8 cellular contexts compared by ENCODE assay signal in the genomic region with DNA sequence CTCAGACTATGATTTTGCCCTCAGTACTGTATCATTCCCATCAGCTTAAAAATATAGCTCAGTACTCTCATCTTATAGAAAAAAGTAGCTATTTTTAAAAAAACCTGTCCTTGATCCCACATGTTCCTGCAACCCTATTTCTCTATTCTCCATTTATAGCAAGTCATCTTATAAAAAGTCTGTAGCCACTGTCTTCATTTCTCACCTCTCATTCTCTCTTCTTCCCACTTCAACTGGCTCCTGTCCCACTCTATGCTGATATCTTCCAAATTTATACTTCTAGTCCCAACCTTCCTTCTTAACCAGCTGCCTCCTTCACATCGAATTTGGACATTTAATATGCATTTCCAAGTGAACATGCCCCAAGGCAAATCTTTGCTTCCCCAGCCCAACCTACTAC.
"Had no signal": no experiment of that assay in that cellular context is flagged by ENCODE, and none has a peak within 500 bp of the region (broad histone marks: within the 10 kb centered on the region; RNA-seq: fewer than 3 reads in every experiment).

No MANE protein-coding gene starts in this region.

- H3K27ac Mint-ChIP-seq: HFFc6, IgD-negative memory B cell had no signal

- DNase-seq: GOT3, H7, HFFc6, KBM-7 had no signal

- H3K4me3 Mint-ChIP-seq: HFFc6, IgD-negative memory B cell had no signal

- H3K9me3 ChIP-seq: HAP-1 had no signal

- H3K36me3 Mint-ChIP-seq: IgD-negative memory B cell had no signal

- H3K9ac ChIP-seq: KMS-11 had no signal

- H3K27ac ChIP-seq: KMS-11 had no signal

- FAIRE-seq: HepG2 had no signal

- H3K4me3 ChIP-seq: HAP-1 had no signal

- H3K4me1 Mint-ChIP-seq: IgD-negative memory B cell had no signal

- H3K36me3 ChIP-seq: HAP-1 had no signal

- H3K4me2 ChIP-seq: KMS-11 had no signal
